24 cellular contexts compared by ENCODE assay signal in genomic region chr9:87081523-87081922, GRCh38.
"Had no signal": no experiment of that assay in that cellular context is flagged by ENCODE, and none has a peak within 500 bp of the region (broad histone marks: within the 10 kb centered on the region; RNA-seq: fewer than 3 reads in every experiment).

No MANE protein-coding gene starts in this region.

- ATAC-seq: left lobe of liver; mucosa of descending colon; natural killer cell treated with Interleukin-12 subunit alpha and Interleukin-12 subunit beta and Interleukin-15 and Interleukin-18, amount 100 ng/mL, for 72 hours; right lobe of liver; stimulated activated memory B cell treated with anti-CD40 and anti-IgM and Interleukin-4, amounts not matched to agents 10 μg/mL and 1 μg/mL and 100 μg/mL, for 72 hours had no signal

- H3K36me3 Mint-ChIP-seq: memory B cell; naive B cell; natural killer cell treated with Interleukin-12 subunit alpha and Interleukin-12 subunit beta and Interleukin-15 and Interleukin-18, amount 100 ng/mL, for 72 hours; neural progenitor cell; stimulated activated memory B cell treated with anti-CD40 and anti-IgM and Interleukin-4, amounts not matched to agents 10 μg/mL and 1 μg/mL and 100 μg/mL, for 72 hours had no signal

- H3K4me1 ChIP-seq: neural progenitor cell, right lobe of liver, spleen, suprapubic skin had no signal

- H3K4me3 ChIP-seq: coronary artery, esophagus muscularis mucosa, lung, mucosa of descending colon, neural progenitor cell, ovary, psoas muscle, right lobe of liver, spleen, suprapubic skin had no signal

- H3K27me3 ChIP-seq: esophagus muscularis mucosa, neural progenitor cell, ovary, right lobe of liver, spleen, suprapubic skin had no signal

- H3K27ac Mint-ChIP-seq: memory B cell; naive B cell; natural killer cell treated with Interleukin-12 subunit alpha and Interleukin-12 subunit beta and Interleukin-15 and Interleukin-18, amount 100 ng/mL, for 72 hours; neural progenitor cell; stimulated activated memory B cell treated with anti-CD40 and anti-IgM and Interleukin-4, amounts not matched to agents 10 μg/mL and 1 μg/mL and 100 μg/mL, for 72 hours; stimulated activated naive CD8-positive, alpha-beta T cell treated with anti-CD3 and anti-CD28 coated beads, Interleukin-15, Interleukin-2, amounts not matched to agents 100 ng/mL and 50 ng/mL, for 24 hours had no signal

- H3K36me3 ChIP-seq: esophagus muscularis mucosa, neural progenitor cell, ovary, right lobe of liver, spleen, suprapubic skin had no signal

- H3K4me3 Mint-ChIP-seq: memory B cell; natural killer cell treated with Interleukin-12 subunit alpha and Interleukin-12 subunit beta and Interleukin-15 and Interleukin-18, amount 100 ng/mL, for 72 hours; neural progenitor cell; stimulated activated memory B cell treated with anti-CD40 and anti-IgM and Interleukin-4, amounts not matched to agents 10 μg/mL and 1 μg/mL and 100 μg/mL, for 72 hours; stimulated activated naive CD8-positive, alpha-beta T cell treated with anti-CD3 and anti-CD28 coated beads, Interleukin-15, Interleukin-2, amounts not matched to agents 100 ng/mL and 50 ng/mL, for 24 hours; type B pancreatic cell had no signal

- H3K27ac ChIP-seq: coronary artery, esophagus muscularis mucosa, neural progenitor cell, right lobe of liver, spleen, suprapubic skin had no signal

- H3K27me3 Mint-ChIP-seq: memory B cell; stimulated activated memory B cell treated with anti-CD40 and anti-IgM and Interleukin-4, amounts not matched to agents 10 μg/mL and 1 μg/mL and 100 μg/mL, for 72 hours; stimulated activated naive CD8-positive, alpha-beta T cell treated with anti-CD3 and anti-CD28 coated beads, Interleukin-15, Interleukin-2, amounts not matched to agents 100 ng/mL and 50 ng/mL, for 24 hours had no signal

- H3K4me1 Mint-ChIP-seq: memory B cell; naive B cell; stimulated activated memory B cell treated with anti-CD40 and anti-IgM and Interleukin-4, amounts not matched to agents 10 μg/mL and 1 μg/mL and 100 μg/mL, for 72 hours had no signal

- H3K9me3 ChIP-seq: esophagus muscularis mucosa, mucosa of descending colon, ovary, psoas muscle, right lobe of liver, suprapubic skin had no signal

- DNase-seq: dermis blood vessel endothelial cell; effector memory CD4-positive, alpha-beta T cell; foreskin melanocyte; kidney; mucosa of descending colon; naive B cell; ovary; posterior cingulate gyrus; psoas muscle; retina; right lobe of liver; spleen; stimulated activated CD4-positive, alpha-beta T cell treated with anti-CD3 and anti-CD28 coated beads, Interleukin-4, amount 100 ng/mL, for 4 hours had no signal
